Comparison of ENCODE assay signal across 16 cellular contexts in genomic region chr10:6385683-6386082, GRCh38.
A peak's percentile ranks its signal among the peaks of the same experiment; 100 is the strongest.
DNase-seq lines count a peak whose midpoint lies in the region; ATAC-seq and TF ChIP-seq lines count a peak whose summit lies in the region.
"Had no signal": no experiment of that assay in that cellular context is flagged by ENCODE, and none has a peak within 500 bp of the region (broad histone marks: within the 10 kb centered on the region; RNA-seq: fewer than 3 reads in every experiment).

No MANE protein-coding gene starts in this region.

- H3K36me3 Mint-ChIP-seq in activated CD4-positive, alpha-beta memory T cell treated with anti-CD3 and anti-CD28 coated beads, Interleukin-2, amount 10 ng/mL, durations not matched to agents 7 days and 5 days (ENCODE audit: low read depth), result peaks cover 29% of the 10 kb centered on the region

- H3K27ac ChIP-seq in SK-N-SH (ENCODE audit: low read depth in 2 of 2, low read length in 1 of 2) (no peak overlapping the region), mammary epithelial cell (ENCODE audit: insufficient read depth, low read depth, low read length) (no peak overlapping the region)
- H3K27ac ChIP-seq: esophagus squamous epithelium, Peyer's patch, prostate gland, VCaP had no signal

- ATAC-seq in SK-N-SH treated with all-trans-retinoic acid at 6 μM for 48 hours (no peak), HG03108 (IDR thresholded peaks at IDR 0.05; ENCODE audit: unreplicated experiment) (no peak), GM18861 (IDR thresholded peaks at IDR 0.05; ENCODE audit: unreplicated experiment) (no peak)

- TF ChIP-seq CTCF in SK-N-SH (IDR thresholded peaks at IDR 0.05) (no peak), mammary epithelial cell (conservative IDR thresholded peaks at IDR 0.05 in 1 of 2, IDR thresholded peaks at IDR 0.05 in 1 of 2; ENCODE audit: extremely low read depth in 1 of 2, insufficient read depth in 1 of 2, low read depth in 1 of 2, low read length in 2 of 2) (no peak), kidney epithelial cell (IDR thresholded peaks at IDR 0.05; ENCODE audit: insufficient read depth, low read length, poor library complexity, severe bottlenecking) (no peak)

- no peaks in the 10 kb centered on the region for H4K20me1 ChIP-seq in SK-N-SH (ENCODE audit: insufficient read depth)
- no peaks in the 10 kb centered on the region for H4K20me1 ChIP-seq in mammary epithelial cell (ENCODE audit: insufficient read depth, low read length)

- TF ChIP-seq RAD21 in SK-N-SH (IDR thresholded peaks at IDR 0.05; ENCODE audit: low read length), result no peak

- TF ChIP-seq EP300 in SK-N-SH (IDR thresholded peaks at IDR 0.05; ENCODE audit: borderline replicate concordance in 1 of 2, low read depth in 1 of 2, low read length in 1 of 2), result no peak

- H3K27ac Mint-ChIP-seq in activated CD4-positive, alpha-beta memory T cell treated with anti-CD3 and anti-CD28 coated beads, Interleukin-2, amount 10 ng/mL, durations not matched to agents 7 days and 5 days, result no peak overlapping the region

- H3K27me3 ChIP-seq in SK-N-SH (ENCODE audit: insufficient read depth), result no peaks in the 10 kb centered on the region
- H3K27me3 ChIP-seq in mammary epithelial cell (ENCODE audit: insufficient read depth, low read length), result no peaks in the 10 kb centered on the region
- no peaks in the 10 kb centered on the region for H3K27me3 ChIP-seq in kidney epithelial cell (ENCODE audit: control insufficient read depth, insufficient read depth, low read length)
- H3K27me3 ChIP-seq: esophagus squamous epithelium, Peyer's patch had no signal

- POLR2A ChIA-PET in SK-N-SH (lab: Yijun Ruan, JAX), result no interaction called here
- POLR2A ChIA-PET in activated CD4-positive, alpha-beta memory T cell treated with anti-CD3 and anti-CD28 coated beads, Interleukin-2, amount 10 ng/mL, durations not matched to agents 7 days and 5 days (lab: Charles Lee), result interaction anchor here (0.6 kb wide), 1 partner anchor 21 kb away, joined by 3 read pairs; no protein-coding TSS in a partner anchor

- H3K4me1 ChIP-seq in SK-N-SH (ENCODE audit: control insufficient read depth in 1 of 2, insufficient read depth in 2 of 2, low read depth in 1 of 2, low read length in 1 of 2) (peaks cover 2 to 12% of the 10 kb centered on the region in 2 experiments; a peak in 3 of 4 replicates), mammary epithelial cell (ENCODE audit: insufficient read depth, low read length) (no peaks in the 10 kb centered on the region)
- H3K4me1 ChIP-seq: prostate gland had no signal

- H3K36me3 ChIP-seq in SK-N-SH (replicated peaks in 1 of 2; ENCODE audit: control insufficient read depth in 1 of 2, insufficient read depth in 2 of 2, low read length in 1 of 2) (no peaks in the 10 kb centered on the region), mammary epithelial cell (ENCODE audit: insufficient read depth, low read length) (no peaks in the 10 kb centered on the region), kidney epithelial cell (ENCODE audit: control insufficient read depth, insufficient read depth, low read length) (no peaks in the 10 kb centered on the region)
- H3K36me3 ChIP-seq: esophagus squamous epithelium, Peyer's patch, prostate gland had no signal

- peaks cover 13% of the 10 kb centered on the region for H3F3A ChIP-seq in SK-N-SH (replicated peaks; ENCODE audit: insufficient read depth)

- H2AFZ ChIP-seq in SK-N-SH (ENCODE audit: low read depth), result no peak overlapping the region
- no peak overlapping the region for H2AFZ ChIP-seq in mammary epithelial cell (ENCODE audit: low read depth, low read length)

- DNase-seq in SK-N-SH (no peak), mammary epithelial cell (peak; percentile 49), kidney epithelial cell (ENCODE audit: low read depth) (peak; percentile 48), DMS79 (lab: John Stamatoyannopoulos, UW) (no peak)
- no peak for DNase-seq in activated CD4-positive, alpha-beta memory T cell treated with anti-CD3 and anti-CD28 coated beads, Interleukin-2, amount 10 ng/mL, durations not matched to agents 7 days and 5 days
- DNase-seq: 8988T; esophagus squamous epithelium; naive thymus-derived CD4-positive, alpha-beta T cell; NCI-H2107; NCI-H748 treated with DMSO at 0.1 percent for 48 hours; Peyer's patch had no signal

- peaks cover 4% of the 10 kb centered on the region; the same call in 1 of the 2 replicates for H3K9me3 ChIP-seq in SK-N-SH
- peaks cover 4% of the 10 kb centered on the region for H3K9me3 ChIP-seq in mammary epithelial cell (replicated peaks; ENCODE audit: insufficient read depth, low read length)
- H3K9me3 ChIP-seq: prostate gland had no signal

- H3K79me2 ChIP-seq in SK-N-SH (ENCODE audit: insufficient read depth) (no peaks in the 10 kb centered on the region), mammary epithelial cell (ENCODE audit: insufficient read depth, low read length) (no peaks in the 10 kb centered on the region)

- H3K4me3 ChIP-seq in SK-N-SH (ENCODE audit: low read depth in 2 of 2, low read length in 1 of 2), result no peak overlapping the region
- H3K4me3 ChIP-seq in mammary epithelial cell (replicated peaks in 1 of 3; ENCODE audit: insufficient read depth in 1 of 3, low read depth in 2 of 3, low read length in 3 of 3), result no peak overlapping the region
- H3K4me3 ChIP-seq in kidney epithelial cell (ENCODE audit: low read depth, low read length), result no peak overlapping the region
- H3K4me3 ChIP-seq: esophagus squamous epithelium, Peyer's patch, prostate gland had no signal

- no peaks in the 10 kb centered on the region for H3K27me3 Mint-ChIP-seq in activated CD4-positive, alpha-beta memory T cell treated with anti-CD3 and anti-CD28 coated beads, Interleukin-2, amount 10 ng/mL, durations not matched to agents 7 days and 5 days
- H3K27me3 Mint-ChIP-seq: naive thymus-derived CD4-positive, alpha-beta T cell had no signal

- no peaks in the 10 kb centered on the region for H3K9me2 ChIP-seq in SK-N-SH

- CTCF ChIA-PET in SK-N-SH (lab: Yijun Ruan, JAX), result interaction anchor here (1.9 kb wide), 1 partner anchor 16 kb away, joined by 5 read pairs; no protein-coding TSS in a partner anchor
- CTCF ChIA-PET in mammary epithelial cell (lab: Charles Lee; ENCODE audit: low non-redundant PET), result no interaction called here
- CTCF ChIA-PET in activated CD4-positive, alpha-beta memory T cell treated with anti-CD3 and anti-CD28 coated beads, Interleukin-2, amount 10 ng/mL, durations not matched to agents 7 days and 5 days (lab: Charles Lee), result interaction anchor here (1.7 kb wide), 1 partner anchor 16 kb away, joined by 8 read pairs; no protein-coding TSS in a partner anchor

- peaks cover 16% of the 10 kb centered on the region for H3K4me1 Mint-ChIP-seq in activated CD4-positive, alpha-beta memory T cell treated with anti-CD3 and anti-CD28 coated beads, Interleukin-2, amount 10 ng/mL, durations not matched to agents 7 days and 5 days

- dilution Hi-C loops in mammary epithelial cell (cut with HindIII; ENCODE audit: low sequenced_read_pairs), result loop anchor here (10.0 kb wide), 2 partner anchors 71 to 191 kb away; no protein-coding TSS in a partner anchor

- BruUV-seq in mammary epithelial cell (replicated peaks; lab: Mats Ljungman, UMichigan), result no TSS peak

- H3K9me3 Mint-ChIP-seq in activated CD4-positive, alpha-beta memory T cell treated with anti-CD3 and anti-CD28 coated beads, Interleukin-2, amount 10 ng/mL, durations not matched to agents 7 days and 5 days, result peaks cover 30% of the 10 kb centered on the region

- intact Hi-C loops in mammary epithelial cell (cut with micrococcal nuclease), result no loop called here

- in situ Hi-C loops in mammary epithelial cell (cut with MboI; ENCODE audit: low sequenced_read_pairs in 2 of 2), result no loop called here

- no peak overlapping the region for H3K4me3 Mint-ChIP-seq in activated CD4-positive, alpha-beta memory T cell treated with anti-CD3 and anti-CD28 coated beads, Interleukin-2, amount 10 ng/mL, durations not matched to agents 7 days and 5 days
- H3K4me3 Mint-ChIP-seq: naive thymus-derived CD4-positive, alpha-beta T cell had no signal

- H3K4me2 ChIP-seq in SK-N-SH (no peak overlapping the region), mammary epithelial cell (ENCODE audit: insufficient read depth, low read depth, low read length) (no peak overlapping the region)

- H3K9ac ChIP-seq in SK-N-SH (no peak overlapping the region), mammary epithelial cell (ENCODE audit: insufficient read depth, low read length) (no peak overlapping the region)

- WGBS in SK-N-SH (ENCODE audit: low lambda C conversion rate), result 87% methylated on average over 3 of the region's 3 CpGs
- 66% methylated on average over 3 of the region's 3 CpGs for WGBS in mammary epithelial cell (ENCODE audit: low coverage, missing lambda C conversion rate)

TF ChIP-seq in SK-N-SH, 30 proteins besides CTCF, POLR2A, EP300 and RAD21:
- TF ChIP-seq TCF12 (IDR thresholded peaks at IDR 0.05) (0 out of 2 replicates have a peak, but pooled peaks have one; percentile 21), TEAD4 (IDR thresholded peaks at IDR 0.05; ENCODE audit: borderline replicate concordance, insufficient read depth) (no peak)

TF ChIP-seq in SK-N-SH treated with all-trans-retinoic acid at 6 μM for 48 hours, 23 proteins besides CTCF, POLR2A, EP300 and RAD21:
- TF ChIP-seq ZNF70 (CRISPR knock-in tag; IDR thresholded peaks at IDR 0.05), result no peak
- no peak for TF ChIP-seq SNAI2 (CRISPR knock-in tag; IDR thresholded peaks at IDR 0.05)
- no peak for TF ChIP-seq RARB (CRISPR knock-in tag; IDR thresholded peaks at IDR 0.05)
- no peak for TF ChIP-seq ARNTL (CRISPR knock-in tag; IDR thresholded peaks at IDR 0.05; ENCODE audit: borderline replicate concordance, low read depth)
- no peak for TF ChIP-seq ESRRG (CRISPR knock-in tag; IDR thresholded peaks at IDR 0.05)
- no peak for TF ChIP-seq CREB5 (CRISPR knock-in tag; IDR thresholded peaks at IDR 0.05; ENCODE audit: low read depth)
TF ChIP-seq in SK-N-SH treated with all-trans-retinoic acid at 6 μM for 48 hours: peak in this region for 0.

Comparison
In these comparisons a context has a peak if more than half of its experiments do, and no peak if none do; other contexts are left out.
1. DNase-seq: peak in mammary epithelial cell (single experiment) and kidney epithelial cell (single experiment); none in SK-N-SH (single experiment), activated CD4-positive, alpha-beta memory T cell treated with anti-CD3 and anti-CD28 coated beads, Interleukin-2, amount 10 ng/mL, durations not matched to agents 7 days and 5 days (single experiment) and DMS79 (single experiment).